14 cellular contexts compared by ENCODE assay signal in genomic region chr3:128679338-128679737, GRCh38. TPM values are rescaled to one million over a fixed set of nuclear protein-coding genes. Genes with fewer than 3 reads are reported as not detected.
DNase-seq lines count a peak whose midpoint lies in the region; ATAC-seq, FAIRE-seq and TF ChIP-seq lines count a peak whose summit lies in the region.
"Had no signal": no experiment of that assay in that cellular context is flagged by ENCODE, and none has a peak within 500 bp of the region (broad histone marks: within the 10 kb centered on the region; RNA-seq: fewer than 3 reads in every experiment).

No MANE protein-coding gene starts in this region.

- no peak overlapping the region for H2AFZ ChIP-seq in Loucy (ENCODE audit: low read length)
- peak overlapping the region; percentile 70 for H2AFZ ChIP-seq in K562 (ENCODE audit: low read depth, low read length)

- H3K9me3 ChIP-seq in cardiac muscle cell (ENCODE audit: low read depth) (no peaks in the 10 kb centered on the region), Loucy (ENCODE audit: insufficient read depth, low read depth, low read length) (no peaks in the 10 kb centered on the region), K562 (replicated peaks; ENCODE audit: control insufficient read depth, insufficient read depth, low read depth, low read length) (no peaks in the 10 kb centered on the region)
- H3K9me3 ChIP-seq: suprapubic skin had no signal

- TF ChIP-seq CTCF in cardiac muscle cell (IDR thresholded peaks at IDR 0.05; ENCODE audit: low read depth, low read length) (no peak), Loucy (conservative IDR thresholded peaks at IDR 0.05; ENCODE audit: low read length) (no peak), K562 (IDR thresholded peaks at IDR 0.05 in 2 of 3, conservative IDR thresholded peaks at IDR 0.05 in 1 of 3; ENCODE audit: insufficient read depth in 2 of 3, low read depth in 1 of 3, low read length in 3 of 3) (no peak)

- TF ChIP-seq EP300 in K562 (IDR thresholded peaks at IDR 0.05; ENCODE audit: low read length): no peak

- H3K27ac Mint-ChIP-seq in stimulated activated effector memory CD8-positive, alpha-beta T cell treated with anti-CD3 and anti-CD28 coated beads, Interleukin-12 subunit alpha, Interleukin-12 subunit beta, amount 100 ng/mL, for 72 hours: peak overlapping the region; percentile 97

- peaks cover 24% of the 10 kb centered on the region for H3K79me2 ChIP-seq in Loucy (ENCODE audit: insufficient read depth, low read length)
- H3K79me2 ChIP-seq in K562 (ENCODE audit: control insufficient read depth, insufficient read depth, low read length): peaks cover 4% of the 10 kb centered on the region; the same call in 1 of the 3 replicates

- H3K27ac ChIP-seq in cardiac muscle cell: peak overlapping the region; percentile 93
- peak overlapping the region; percentile 55; the same call in 2 of the 3 replicates for H3K27ac ChIP-seq in K562 (ENCODE audit: extremely low read depth, low read depth, low read length)

- no peaks in the 10 kb centered on the region for H3K27me3 ChIP-seq in cardiac muscle cell
- no peaks in the 10 kb centered on the region for H3K27me3 ChIP-seq in Loucy (ENCODE audit: insufficient read depth, low read length, poor library complexity, severe bottlenecking)
- H3K27me3 ChIP-seq in K562 (ENCODE audit: control insufficient read depth in 2 of 2, insufficient read depth in 2 of 2, low read length in 2 of 2): no peaks in the 10 kb centered on the region
- H3K27me3 ChIP-seq: suprapubic skin had no signal

- H3K9me1 ChIP-seq in K562 (ENCODE audit: control insufficient read depth, insufficient read depth, low read length): no peaks in the 10 kb centered on the region

- H3K4me3 ChIP-seq in cardiac muscle cell (no peak overlapping the region), Loucy (ENCODE audit: low read length, poor library complexity, severe bottlenecking) (peak overlapping the region; percentile 84), K562 (no peak overlapping the region)
- H3K4me3 ChIP-seq: suprapubic skin had no signal

- peak overlapping the region; percentile 94 for H3K9ac ChIP-seq in Loucy (ENCODE audit: low read depth, low read length, poor library complexity, severe bottlenecking)
- H3K9ac ChIP-seq in K562 (ENCODE audit: insufficient read depth in 1 of 2, low read depth in 2 of 2, low read length in 2 of 2): peak overlapping the region in 1 of 2 experiments; percentile 61; a peak in 1 of 4 replicates

- peak overlapping the region; percentile 87 for H3K4me3 Mint-ChIP-seq in stimulated activated effector memory CD8-positive, alpha-beta T cell treated with anti-CD3 and anti-CD28 coated beads, Interleukin-12 subunit alpha, Interleukin-12 subunit beta, amount 100 ng/mL, for 72 hours

- TF ChIP-seq RAD21 in K562 (CRISPR knock-in tag; conservative IDR thresholded peaks at IDR 0.05 in 1 of 2, IDR thresholded peaks at IDR 0.05 in 1 of 2): no peak

- ATAC-seq in left ventricle myocardium superior (no peak), K562 (no peak)
- no peak for ATAC-seq in stimulated activated effector memory CD8-positive, alpha-beta T cell treated with anti-CD3 and anti-CD28 coated beads, Interleukin-12 subunit alpha, Interleukin-12 subunit beta, amount 100 ng/mL, for 72 hours
- ATAC-seq: left cardiac atrium had no signal

- in situ Hi-C loops in K562 (cut with MboI): no loop called here

- DNase-seq in cardiac muscle cell (ENCODE audit: low read depth in 1 of 2, low spot score in 1 of 2) (no peak), left ventricle myocardium superior (no peak), K562 (ENCODE audit: extremely low read depth in 1 of 4, low spot score in 3 of 4) (no peak), DMS114 treated with DMSO at 0.1 percent for 48 hours (lab: John Stamatoyannopoulos, UW; ENCODE audit: unreplicated experiment) (no peak), T-helper 9 cell (no peak)
- DNase-seq in stimulated activated effector memory CD8-positive, alpha-beta T cell treated with anti-CD3 and anti-CD28 coated beads, Interleukin-12 subunit alpha, Interleukin-12 subunit beta, amount 100 ng/mL, for 72 hours (ENCODE audit: low spot score in 2 of 2): no peak
- DNase-seq in effector CD4-positive, alpha-beta T cell: no peak
- DNase-seq: COR-L47, left cardiac atrium, NCI-H1436, NCI-H510A treated with DMSO at 0.1 percent for 48 hours had no signal

- no peaks in the 10 kb centered on the region for H3K9me3 Mint-ChIP-seq in stimulated activated effector memory CD8-positive, alpha-beta T cell treated with anti-CD3 and anti-CD28 coated beads, Interleukin-12 subunit alpha, Interleukin-12 subunit beta, amount 100 ng/mL, for 72 hours

- BruUV-seq in K562 (replicated peaks; lab: Mats Ljungman, UMichigan): no TSS peak

- H3K4me2 ChIP-seq in Loucy (ENCODE audit: low read depth, low read length, poor library complexity, severe bottlenecking) (peak overlapping the region; percentile 77), K562 (ENCODE audit: insufficient read depth, low read length) (peak overlapping the region; percentile 21; the same call in 1 of the 2 replicates)

- H3K36me3 ChIP-seq in cardiac muscle cell: no peaks in the 10 kb centered on the region
- no peaks in the 10 kb centered on the region for H3K36me3 ChIP-seq in Loucy (ENCODE audit: insufficient read depth, low read length)
- H3K36me3 ChIP-seq in K562 (ENCODE audit: control insufficient read depth, insufficient read depth, low read length): no peaks in the 10 kb centered on the region
- H3K36me3 ChIP-seq: suprapubic skin had no signal

- intact Hi-C loops in left ventricle myocardium superior (cut with micrococcal nuclease) (no loop called here), K562 (cut with micrococcal nuclease) (no loop called here)

- POLR2A ChIA-PET in K562 (lab: Yijun Ruan, JAX): interaction anchor here (1.4 to 1.7 kb wide), 2 partner anchors 11 to 121 kb away, joined by 4 to 7 read pairs; no protein-coding TSS in a partner anchor

- H3K36me3 Mint-ChIP-seq in stimulated activated effector memory CD8-positive, alpha-beta T cell treated with anti-CD3 and anti-CD28 coated beads, Interleukin-12 subunit alpha, Interleukin-12 subunit beta, amount 100 ng/mL, for 72 hours: peaks cover 14% of the 10 kb centered on the region

- no peak for FAIRE-seq in K562 (lab: Jason Lieb, UNC)
- FAIRE-seq: bronchial epithelial cell had no signal

- no peaks in the 10 kb centered on the region for H3K9me2 ChIP-seq in Loucy (replicated peaks; ENCODE audit: low read depth, low read length)

- H4K20me1 ChIP-seq in Loucy (ENCODE audit: insufficient read depth, low read length, poor library complexity, severe bottlenecking): no peaks in the 10 kb centered on the region
- no peaks in the 10 kb centered on the region for H4K20me1 ChIP-seq in K562 (replicated peaks; ENCODE audit: control insufficient read depth, insufficient read depth, low read length)

- TF ChIP-seq POLR2A in K562 (conservative IDR thresholded peaks at IDR 0.05): no peak

- CTCF ChIA-PET in K562 (lab: Yijun Ruan, JAX; ENCODE audit: low intra/inter-chr PET ratio): interaction anchor here (2.5 kb wide), 1 partner anchor 115 kb away, joined by 12 read pairs; no protein-coding TSS in a partner anchor

- H3K4me1 ChIP-seq in cardiac muscle cell (ENCODE audit: low read depth): peaks cover 16% of the 10 kb centered on the region
- peaks cover 45% of the 10 kb centered on the region for H3K4me1 ChIP-seq in Loucy (ENCODE audit: insufficient read depth, low read length, poor library complexity, severe bottlenecking)
- H3K4me1 ChIP-seq in K562 (replicated peaks in 1 of 2; ENCODE audit: control insufficient read depth in 2 of 2, insufficient read depth in 2 of 2, low read length in 2 of 2): peaks cover 6 to 8% of the 10 kb centered on the region in 2 experiments; a peak in 4 of 5 replicates

- WGBS in K562 (ENCODE audit: insufficient coverage, low coverage, missing lambda C conversion rate): 80% methylated on average over 2 of the region's 2 CpGs

- H3F3A ChIP-seq in Loucy (ENCODE audit: low read depth): peaks cover 7% of the 10 kb centered on the region

- H3K4me1 Mint-ChIP-seq in stimulated activated effector memory CD8-positive, alpha-beta T cell treated with anti-CD3 and anti-CD28 coated beads, Interleukin-12 subunit alpha, Interleukin-12 subunit beta, amount 100 ng/mL, for 72 hours: peaks cover 19% of the 10 kb centered on the region

RNA-seq across cellular contexts. Expression of gene RPN1, which starts 28.7 kb away (rescaled TPM):
- 202 and 283 TPM in 2 replicates for total RNA-seq in cardiac muscle cell
- 241 and 328 TPM in 2 replicates for polyA plus RNA-seq in cardiac muscle cell
- total RNA-seq in left ventricle myocardium superior: 104 TPM
- 307 and 408 TPM in 2 replicates for total RNA-seq in K562 (2011; cell fraction: chromatin; rRNA removed; ENCODE audit: low replicate concordance)
- total RNA-seq in K562 (2011; cell fraction: nucleolus; rRNA removed): 556 and 558 TPM in 2 replicates
- total RNA-seq in K562 (2011; cell fraction: nucleoplasm; rRNA removed): 513 and 556 TPM in 2 replicates
- 178 and 259 TPM in 2 replicates for total RNA-seq in K562 (2014; rRNA removed)
- 145 and 148 TPM in 2 replicates for total RNA-seq in K562 (2014; rRNA removed; fragmentation: Illumina TruSeq; extraction: Trizol)
- total RNA-seq in K562 (2015; rRNA removed; fragmentation: Illumina TruSeq; extraction: Trizol): 177 and 181 TPM in 2 replicates
- total RNA-seq in K562 (2021): 145 and 157 TPM in 2 replicates
- 276 and 300 TPM in 2 replicates for polyA plus RNA-seq in K562 (2011; rRNA removed)
- polyA plus RNA-seq in K562 (2011; cell fraction: cytosol; rRNA removed): 176 and 214 TPM in 2 replicates
- 75.2 and 102 TPM in 2 replicates for polyA plus RNA-seq in K562 (2011; cell fraction: nucleus; rRNA removed)
- polyA plus RNA-seq in K562 (2012): 132 and 168 TPM in 2 replicates
- 149 and 168 TPM in 2 replicates for polyA plus RNA-seq in K562 (2014; fragmentation: Illumina TruSeq; extraction: Trizol)
- 10 to 100 TPM; 39.5 to 58.4 TPM for polyA plus RNA-seq in K562 (2014; fragmentation: Nextera tagmentation; extraction: Ambion mirVana)
- polyA plus RNA-seq in K562 (2014; rRNA removed): 130 and 155 TPM in 2 replicates
- polyA minus RNA-seq in K562 (2011; rRNA and poly(A)+ RNA removed): 336 and 376 TPM in 2 replicates
- 146 and 148 TPM in 2 replicates for polyA minus RNA-seq in K562 (2011; cell fraction: cytosol; rRNA and poly(A)+ RNA removed)
- 41.9 and 66.5 TPM in 2 replicates for polyA minus RNA-seq in K562 (2011; cell fraction: nucleus; rRNA and poly(A)+ RNA removed)

RNA-seq across cellular contexts. Expression of gene RAB7A, which starts 46.6 kb away (rescaled TPM):
- total RNA-seq in cardiac muscle cell (62.3 and 68.1 TPM in 2 replicates), left ventricle myocardium superior (250 TPM), K562 (2014; rRNA removed) (35.7 and 46.8 TPM in 2 replicates), K562 (2014; rRNA removed; fragmentation: Illumina TruSeq; extraction: Trizol) (58.7 and 61.4 TPM in 2 replicates), K562 (2015; rRNA removed; fragmentation: Illumina TruSeq; extraction: Trizol) (72.8 and 74.4 TPM in 2 replicates), K562 (2021) (131 and 140 TPM in 2 replicates)
- polyA plus RNA-seq in cardiac muscle cell (189 TPM in 2 replicates), K562 (2011; rRNA removed) (151 and 204 TPM in 2 replicates), K562 (2014; fragmentation: Illumina TruSeq; extraction: Trizol) (169 and 200 TPM in 2 replicates), K562 (2014; fragmentation: Nextera tagmentation; extraction: Ambion mirVana) (10 to 100 TPM; 30.9 to 36.1 TPM), K562 (2014; rRNA removed) (131 and 138 TPM in 2 replicates)
- 37.7 and 69.3 TPM in 2 replicates for total RNA-seq in K562 (2011; cell fraction: chromatin; rRNA removed; ENCODE audit: low replicate concordance)
- total RNA-seq in K562 (2011; cell fraction: nucleolus; rRNA removed): 15.8 and 20.3 TPM in 2 replicates
- 35.5 and 61.5 TPM in 2 replicates for total RNA-seq in K562 (2011; cell fraction: nucleoplasm; rRNA removed)
- polyA plus RNA-seq in K562 (2011; cell fraction: cytosol; rRNA removed): 130 and 165 TPM in 2 replicates
- 24.8 and 31.5 TPM in 2 replicates for polyA plus RNA-seq in K562 (2011; cell fraction: nucleus; rRNA removed)
- polyA plus RNA-seq in K562 (2012): 140 and 180 TPM in 2 replicates
- polyA minus RNA-seq in K562 (2011; rRNA and poly(A)+ RNA removed): 94.5 and 123 TPM in 2 replicates
- 78.5 and 84.5 TPM in 2 replicates for polyA minus RNA-seq in K562 (2011; cell fraction: cytosol; rRNA and poly(A)+ RNA removed)
- polyA minus RNA-seq in K562 (2011; cell fraction: nucleus; rRNA and poly(A)+ RNA removed): 9.7 and 13.7 TPM in 2 replicates
